In genomic region chr7:99106869-99107268, GRCh38 we compare ENCODE assay signal across 12 cellular contexts. TPM values are rescaled to one million over a fixed set of nuclear protein-coding genes. Genes with fewer than 3 reads are reported as not detected.
DNase-seq lines count a peak whose midpoint lies in the region; ATAC-seq and TF ChIP-seq lines count a peak whose summit lies in the region.
"Had no signal": no experiment of that assay in that cellular context is flagged by ENCODE, and none has a peak within 500 bp of the region (broad histone marks: within the 10 kb centered on the region; RNA-seq: fewer than 3 reads in every experiment).

No MANE protein-coding gene starts in this region.

- H4K20me1 ChIP-seq in PC-3 (ENCODE audit: low read length): peaks cover 63% of the 10 kb centered on the region

- intact Hi-C loops in PC-3 (cut with micrococcal nuclease): no loop called here
- intact Hi-C loops in ovary (cut with DNase I): loop anchor here in 1 of 4 donors (2.0 kb wide), 1 partner anchor 76 kb away; no protein-coding TSS in a partner anchor

- peaks cover 79% of the 10 kb centered on the region for H3K4me1 ChIP-seq in PC-3 (ENCODE audit: insufficient read depth, low read length)
- H3K4me1 ChIP-seq in ovary (ENCODE audit: insufficient read depth): peaks cover 19% of the 10 kb centered on the region

- POLR2A ChIA-PET in PC-3 (lab: Charles Lee; ENCODE audit: unreplicated experiment): no interaction called here

- H3K27ac ChIP-seq in PC-3 (ENCODE audit: low read length): no peak overlapping the region
- H3K27ac ChIP-seq in ovary: peak overlapping the region; percentile 2 to 58

- BruUV-seq in PC-3 (replicated peaks; lab: Mats Ljungman, UMichigan): no TSS peak

- DNase-seq in Caki2 (ENCODE audit: low read depth) (peak; percentile 87), PC-3 (peak; percentile 41), epithelial cell of esophagus (ENCODE audit: low read depth) (peak; percentile 75), ovary (no peak), H4 (ENCODE audit: low spot score) (no peak), NOMO-1 treated with dmso at 0.1 percent for 144 hours (lab: John Stamatoyannopoulos, UW; ENCODE audit: unreplicated experiment) (no peak), NCI-H2107 treated with DMSO at 0.1 percent for 48 hours (lab: John Stamatoyannopoulos, UW; ENCODE audit: unreplicated experiment) (no peak)
- DNase-seq: C1 segment of cervical spinal cord, cerebellar nuclear complex, NCI-H1436, sigmoid colon had no signal

- H3K4me2 ChIP-seq in PC-3 (ENCODE audit: low read length): 0 out of 2 replicates have a peak overlapping the region, but pooled peaks have one; percentile 5

- ATAC-seq in PC-3 (no peak), HG03280 (IDR thresholded peaks at IDR 0.05; ENCODE audit: unreplicated experiment) (no peak)

- no peaks in the 10 kb centered on the region for H3K9me2 ChIP-seq in PC-3 (replicated peaks; ENCODE audit: low read length)

- TF ChIP-seq CTCF in PC-3 (conservative IDR thresholded peaks at IDR 0.05; ENCODE audit: low read depth, low read length): no peak
- no peak for TF ChIP-seq CTCF in epithelial cell of esophagus (IDR thresholded peaks at IDR 0.05; ENCODE audit: insufficient read depth, low read depth, low read length, missing control alignments)
- TF ChIP-seq CTCF in ovary (IDR thresholded peaks at IDR 0.05): no peak

- CTCF ChIA-PET in PC-3 (lab: Charles Lee): no interaction called here

- H3K27me3 ChIP-seq in PC-3 (ENCODE audit: low read length) (no peaks in the 10 kb centered on the region), ovary (no peaks in the 10 kb centered on the region)
- H3K27me3 ChIP-seq: sigmoid colon had no signal

- in situ Hi-C loops in Caki2 (cut with HindIII; ENCODE audit: low pct_unique_long_range_greater_than_20kb, low sequenced_read_pairs): no loop called here

- H3K9me3 ChIP-seq in PC-3 (ENCODE audit: low read length) (no peaks in the 10 kb centered on the region), ovary (no peaks in the 10 kb centered on the region)
- H3K9me3 ChIP-seq: sigmoid colon had no signal

- H3K4me3 ChIP-seq in PC-3 (ENCODE audit: low read length) (no peak overlapping the region), epithelial cell of esophagus (ENCODE audit: low read length) (no peak overlapping the region), ovary (no peak overlapping the region)
- H3K4me3 ChIP-seq: sigmoid colon had no signal

- H3K9ac ChIP-seq in PC-3 (ENCODE audit: low read length): no peak overlapping the region

- H3K36me3 ChIP-seq in PC-3 (ENCODE audit: low read depth, low read length) (no peaks in the 10 kb centered on the region), ovary (no peaks in the 10 kb centered on the region)
- H3K36me3 ChIP-seq: sigmoid colon had no signal

- TF ChIP-seq EP300 in ovary (IDR thresholded peaks at IDR 0.05): no peak

- peaks cover 97% of the 10 kb centered on the region for H3K79me2 ChIP-seq in PC-3 (ENCODE audit: low read length)

- TF ChIP-seq POLR2A in ovary (IDR thresholded peaks at IDR 0.05): no peak

- H3F3A ChIP-seq in PC-3 (ENCODE audit: low read length, unreplicated experiment): peaks cover 8% of the 10 kb centered on the region

- no peak overlapping the region for H2AFZ ChIP-seq in PC-3 (ENCODE audit: low read length)

- WGBS in ovary, 3 donors: 53 to 64% (median 55%) methylated on average over 3 of the region's 3 CpGs

RNA-seq across cellular contexts. Expression of gene SMURF1, which starts 37.0 kb away (rescaled TPM):
- total RNA-seq in Caki2 (2014; rRNA removed; shearing (Covaris generic); ENCODE audit: low replicate concordance): 37.7 and 50.4 TPM in 2 replicates
- total RNA-seq in PC-3 (2014; rRNA removed) (30.2 and 32.3 TPM in 2 replicates), ovary (10 to 100 TPM; 21.9 to 40.3 (median 29.2) TPM)
- 10 to 100 TPM; 15.1 to 22.9 TPM for polyA plus RNA-seq in ovary
- total RNA-seq in H4 (2014; rRNA removed; shearing (Covaris generic)): 14.6 and 19.0 TPM in 2 replicates

Comparison
In these comparisons a context has a peak if more than half of its experiments do, and no peak if none do; other contexts are left out.
1. DNase-seq: peak in Caki2 (single experiment), PC-3 (single experiment) and epithelial cell of esophagus (single experiment); none in ovary (0 of 5), H4 (single experiment), NOMO-1 treated with dmso at 0.1 percent for 144 hours (single experiment) and NCI-H2107 treated with DMSO at 0.1 percent for 48 hours (single experiment).